In the genomic region with DNA sequence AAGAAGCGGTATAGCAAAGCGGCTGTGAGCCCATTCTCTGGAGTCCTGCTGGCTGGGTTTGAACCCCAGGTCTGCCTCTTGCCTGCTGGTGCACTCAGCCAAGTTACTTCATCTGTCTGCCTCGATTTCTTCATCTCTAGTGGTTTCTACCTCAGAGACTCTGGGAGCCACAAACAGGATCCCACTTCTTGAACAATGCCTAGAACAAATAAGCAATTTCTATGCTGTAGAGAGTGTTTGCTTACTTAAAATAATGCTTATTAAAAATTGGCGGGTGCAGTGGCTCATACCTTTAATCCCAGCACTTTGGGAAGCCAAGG, we compare ENCODE assay signal across 17 cellular contexts.
DNase-seq lines count a peak whose midpoint lies in the region; ATAC-seq, FAIRE-seq and TF ChIP-seq lines count a peak whose summit lies in the region.
"Had no signal": no experiment of that assay in that cellular context is flagged by ENCODE, and none has a peak within 500 bp of the region (broad histone marks: within the 10 kb centered on the region; RNA-seq: fewer than 3 reads in every experiment).

No MANE protein-coding gene starts in this region.

- TF ChIP-seq CTCF in transverse colon (IDR thresholded peaks at IDR 0.05): no peak

- TF ChIP-seq POLR2A in transverse colon (IDR thresholded peaks at IDR 0.05): no peak
- TF ChIP-seq POLR2A in H54 (IDR thresholded peaks at IDR 0.05; ENCODE audit: low read depth, low read length): no peak

- no peaks in the 10 kb centered on the region for H3K27me3 Mint-ChIP-seq in T-cell

- H3K36me3 ChIP-seq in BLaER1 (peaks cover 60% of the 10 kb centered on the region), mesodermal cell (ENCODE audit: control insufficient read depth, insufficient read depth, low read length) (peaks cover 47% of the 10 kb centered on the region), transverse colon (no peaks in the 10 kb centered on the region)
- H3K36me3 ChIP-seq: gastroesophageal sphincter had no signal

- no peak overlapping the region for H3K9ac ChIP-seq in BLaER1

- no peak for TF ChIP-seq EP300 in transverse colon (IDR thresholded peaks at IDR 0.05; ENCODE audit: low read depth)

- H3K4me1 ChIP-seq in BLaER1 (peaks cover 61% of the 10 kb centered on the region), mesodermal cell (ENCODE audit: control insufficient read depth, insufficient read depth, low read length, poor library complexity, severe bottlenecking) (peaks cover 15% of the 10 kb centered on the region), transverse colon (peaks cover 0 to 15% (median 0%) of the 10 kb centered on the region in 4 donors)
- H3K4me1 ChIP-seq: testis had no signal

- H4K20me1 ChIP-seq in BLaER1: peaks cover 100% of the 10 kb centered on the region

- ATAC-seq in T-cell (replicated peaks in 1 of 4): no peak
- ATAC-seq: gastroesophageal sphincter, HCT116 had no signal

- no peak overlapping the region for H3K4me3 ChIP-seq in BLaER1
- no peak overlapping the region for H3K4me3 ChIP-seq in mesodermal cell (ENCODE audit: extremely low read depth, insufficient read depth, low read length, poor library complexity, severe bottlenecking)
- H3K4me3 ChIP-seq in transverse colon: no peak overlapping the region
- H3K4me3 ChIP-seq: gastroesophageal sphincter, testis had no signal

- H3K4me1 Mint-ChIP-seq in T-cell: peaks cover 34 to 54% (median 46%) of the 10 kb centered on the region in 3 donors

- DNase-seq in GF-D8 (lab: John Stamatoyannopoulos, UW) (peak; percentile 38), T-cell (no peak), transverse colon (no peak), NCI-H226 (no peak), H54 (ENCODE audit: insufficient read length, low spot score) (no peak)
- no peak for DNase-seq in effector CD8-positive, alpha-beta T cell (lab: John Stamatoyannopoulos, UW)
- DNase-seq: activated naive CD4-positive, alpha-beta T cell treated with anti-CD3 and anti-CD28 coated beads, Interleukin-2, amount 50 U/mL, for 16 hours; DMS79 treated with DMSO at 0.1 percent for 48 hours; KG1; NCI-H1694; NCI-H524 treated with DMSO at 0.1 percent for 48 hours; Right ventricle myocardium superior; testis had no signal

- in situ Hi-C loops in transverse colon (cut with MboI; ENCODE audit: low pct_ligation_motif_present in 1 of 4, low pct_unique_long_range_greater_than_20kb in 1 of 4, low sequenced_read_pairs in 3 of 4): no loop called here

- H3K4me3 Mint-ChIP-seq in T-cell: no peak overlapping the region

- FAIRE-seq in H54 (lab: Jason Lieb, UNC): no peak

- POLR2A ChIA-PET in T-cell (lab: Charles Lee): no interaction called here

- CTCF ChIA-PET in T-cell (lab: Charles Lee): no interaction called here

- no peak overlapping the region; the same call in 1 of the 2 replicates for H3K27ac ChIP-seq in BLaER1
- H3K27ac ChIP-seq in mesodermal cell (ENCODE audit: low read depth, low read length, severe bottlenecking): peak overlapping the region; percentile 23
- peak overlapping the region in 1 of 4 donors; percentile 2 for H3K27ac ChIP-seq in transverse colon
- H3K27ac ChIP-seq: testis had no signal

- H3K9me3 ChIP-seq in BLaER1 (no peaks in the 10 kb centered on the region), mesodermal cell (ENCODE audit: control insufficient read depth, low read length) (no peaks in the 10 kb centered on the region), transverse colon (no peaks in the 10 kb centered on the region)
- H3K9me3 ChIP-seq: gastroesophageal sphincter, testis had no signal

- H3K27me3 ChIP-seq in BLaER1: no peaks in the 10 kb centered on the region
- H3K27me3 ChIP-seq in transverse colon: no peaks in the 10 kb centered on the region
- H3K27me3 ChIP-seq: gastroesophageal sphincter, testis had no signal

- H3K9me3 Mint-ChIP-seq in T-cell: no peaks in the 10 kb centered on the region

- peaks cover 13% of the 10 kb centered on the region for H3K36me3 Mint-ChIP-seq in T-cell

- 100% methylated on average over 2 to 3 of the region's 4 CpGs for WGBS in mesodermal cell (ENCODE audit: insufficient coverage in 2 of 2), 2 experiments
- WGBS in transverse colon (ENCODE audit: low coverage in 1 of 2), 2 donors: 88 to 100% methylated on average over 1 to 4 of the region's 4 CpGs

- intact Hi-C loops in transverse colon (cut with DNase I; ENCODE audit: low total_unique reads): no loop called here

- H3K4me2 ChIP-seq in BLaER1: peak overlapping the region; percentile 63

- H3K27ac Mint-ChIP-seq in T-cell: peak overlapping the region; percentile 82 to 86
